24 cellular contexts compared by ENCODE assay signal in genomic region chr5:146427619-146427997, GRCh38.
"Had no signal": no experiment of that assay in that cellular context is flagged by ENCODE, and none has a peak within 500 bp of the region (broad histone marks: within the 10 kb centered on the region; RNA-seq: fewer than 3 reads in every experiment).

No MANE protein-coding gene starts in this region.

- DNase-seq: activated CD4-positive, alpha-beta T cell treated with anti-CD3 and anti-CD28 coated beads, Interleukin-2, amount 10 ng/mL, durations not matched to agents 7 days and 5 days; activated CD4-positive, CD25-positive, alpha-beta regulatory T cell treated with anti-CD3 and anti-CD28 coated beads, Interleukin-2, amount 50 U/mL, for 72 hours; activated CD8-positive, alpha-beta memory T cell treated with anti-CD3 and anti-CD28 coated beads, Interleukin-2, amount 50 U/mL, for 4 hours; activated CD8-positive, alpha-beta T cell treated with anti-CD3 and anti-CD28 coated beads, Interleukin-2, amount 10 ng/mL, durations not matched to agents 7 days and 5 days; activated naive CD4-positive, alpha-beta T cell treated with anti-CD3 and anti-CD28 coated beads for 36 hours; activated naive CD8-positive, alpha-beta T cell treated with anti-CD3 and anti-CD28 coated beads, Interleukin-2, amount 10 ng/mL, durations not matched to agents 7 days and 5 days; activated T-cell treated with anti-CD3 and anti-CD28 coated beads, Interleukin-2, amount 50 U/mL, for 4 hours; amniotic stem cell; colonic mucosa; dorsolateral prefrontal cortex; effector memory CD8-positive, alpha-beta T cell; glutamatergic neuron; left ventricle myocardium superior; natural killer cell; nucleus accumbens; posterior cingulate gyrus; sigmoid colon; stimulated activated CD4-positive, alpha-beta T cell treated with anti-CD3 and anti-CD28 coated beads, Interleukin-15, amount 100 ng/mL, for 24 hours; stomach; transverse colon had no signal

- H3K27me3 ChIP-seq: colonic mucosa, hepatocyte had no signal

- H3K79me2 ChIP-seq: hepatocyte had no signal

- H3K4me3 ChIP-seq: colonic mucosa, dorsolateral prefrontal cortex, hepatocyte, sigmoid colon, smooth muscle cell, stomach, suprapubic skin, transverse colon had no signal

- H3K9me3 ChIP-seq: colonic mucosa, sigmoid colon, stomach, suprapubic skin, transverse colon had no signal

- H3K27ac ChIP-seq: colonic mucosa, dorsolateral prefrontal cortex, sigmoid colon, stomach, suprapubic skin, transverse colon had no signal

- H3K36me3 ChIP-seq: colonic mucosa, sigmoid colon, stomach, suprapubic skin, transverse colon had no signal

- FAIRE-seq: urothelium cell line had no signal

- H2AFZ ChIP-seq: hepatocyte had no signal

- H3K4me1 ChIP-seq: colonic mucosa, sigmoid colon had no signal

- H3K4me2 ChIP-seq: hepatocyte, smooth muscle cell had no signal
